ENCODE assay signal across 1 cellular context in genomic region chrX:106802063-106802387, GRCh38.
TF ChIP-seq lines count a peak whose summit lies in the region.

No MANE protein-coding gene starts in this region.

TF ChIP-seq in IMR-90, 13 proteins besides CTCF, POLR2A, EP300 and RAD21 (continued from another document):
- TF ChIP-seq ELK1 (IDR thresholded peaks at IDR 0.05; ENCODE audit: borderline replicate concordance, low read depth, low read length) (no peak), BHLHE40 (IDR thresholded peaks at IDR 0.05; ENCODE audit: low read depth, low read length) (no peak), CEBPB (IDR thresholded peaks at IDR 0.05; ENCODE audit: low read depth, low read length) (no peak), FOS (IDR thresholded peaks at IDR 0.05; ENCODE audit: low read depth, low read length) (no peak), SMC3 (IDR thresholded peaks at IDR 0.05; ENCODE audit: low read depth, low read length) (no peak), MXI1 (IDR thresholded peaks at IDR 0.05; ENCODE audit: borderline replicate concordance, low read depth, low read length) (no peak), MAZ (IDR thresholded peaks at IDR 0.05; ENCODE audit: borderline replicate concordance, low read depth, low read length) (no peak), RCOR1 (IDR thresholded peaks at IDR 0.05; ENCODE audit: insufficient replicate concordance, low read length) (no peak), CHD1 (IDR thresholded peaks at IDR 0.05; ENCODE audit: low read depth, low read length) (no peak), RFX5 (IDR thresholded peaks at IDR 0.05; ENCODE audit: low read depth, low read length) (no peak)
